In the genomic region with DNA sequence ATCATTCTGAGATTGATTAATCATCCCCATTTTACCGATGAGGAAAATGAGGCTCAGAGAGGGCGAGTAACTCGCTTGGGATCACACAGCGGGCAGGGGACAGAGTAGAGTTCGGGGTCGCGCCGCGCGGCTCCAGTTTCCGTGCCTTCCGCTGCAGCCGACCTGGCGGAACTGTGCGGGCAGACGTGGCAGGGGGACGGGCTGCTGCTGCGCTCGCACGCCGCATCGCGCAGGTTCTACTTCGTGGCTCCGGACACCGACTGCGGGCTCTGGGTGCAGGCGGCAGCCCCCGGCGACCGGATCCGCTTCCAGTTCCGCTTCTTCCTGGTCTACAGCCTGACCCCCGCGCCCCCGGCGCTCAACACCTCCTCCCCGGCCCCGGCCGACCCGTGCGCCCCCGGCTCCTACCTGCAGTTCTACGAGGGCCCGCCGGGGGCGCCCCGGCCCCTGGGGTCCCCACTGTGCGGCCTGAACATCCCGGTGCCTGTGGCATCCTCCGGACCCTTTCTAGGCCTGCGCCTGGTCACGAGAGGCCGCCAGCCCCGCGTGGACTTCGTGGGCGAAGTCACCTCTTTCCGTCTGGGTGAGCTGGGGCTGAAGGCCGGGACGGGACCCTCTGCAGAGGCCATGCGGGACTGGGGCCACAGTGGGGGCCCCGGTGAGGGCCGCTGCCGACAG, we compare ENCODE assay signal across 8 cellular contexts. TPM values are rescaled to one million over a fixed set of nuclear protein-coding genes. Genes with fewer than 3 reads are reported as not detected.
DNase-seq lines count a peak whose midpoint lies in the region; ATAC-seq, FAIRE-seq and TF ChIP-seq lines count a peak whose summit lies in the region.

No MANE protein-coding gene starts in this region.

- H3K4me3 ChIP-seq in mesenchymal stem cell (ENCODE audit: insufficient read depth in 1 of 2, low read depth in 1 of 2, low read length in 2 of 2) = peak overlapping the region; percentile 49 to 65
- H3K4me3 ChIP-seq in transverse colon = peak overlapping the region in 3 of 4 donors; percentile 7 to 45 (median 30)

- 15% methylated on average over 63 of the region's 65 CpGs for WGBS in mesenchymal stem cell
- 19% methylated on average over 61 of the region's 65 CpGs; no CpG with 5 or more reads in 1 of the 2 donors for WGBS in transverse colon (ENCODE audit: low coverage in 1 of 2), 2 donors

- peak overlapping the region in 1 of 2 experiments; percentile 43 for H3K4ac ChIP-seq in mesenchymal stem cell (ENCODE audit: low read depth in 1 of 2, low read length in 2 of 2)

- no peak for TF ChIP-seq EP300 in transverse colon (IDR thresholded peaks at IDR 0.05; ENCODE audit: low read depth)

- peak overlapping the region; percentile 71 for H3K4me2 ChIP-seq in mesenchymal stem cell (ENCODE audit: low read length, poor library complexity, severe bottlenecking)

- H3K9me3 ChIP-seq in mesenchymal stem cell (ENCODE audit: control insufficient read depth, low read length) (no peaks in the 10 kb centered on the region), transverse colon (no peaks in the 10 kb centered on the region)

- H3K27me3 ChIP-seq in mesenchymal stem cell (ENCODE audit: control insufficient read depth in 1 of 2, insufficient read depth in 1 of 2, low read length in 2 of 2) = no peaks in the 10 kb centered on the region
- peaks cover 20% of the 10 kb centered on the region for H3K27me3 ChIP-seq in transverse colon

- H3K4me3 Mint-ChIP-seq in dendritic cell treated with granulocyte-macrophage colony-stimulating factor and Interleukin-4, amounts not matched to agents 40 ng/mL and 50 ng/mL, for 4 days = peak overlapping the region; percentile 59

- peak overlapping the region in 1 of 2 experiments; percentile 47 for H3K23ac ChIP-seq in mesenchymal stem cell (ENCODE audit: low read length in 2 of 2)

- peak overlapping the region; percentile 72 for H2AFZ ChIP-seq in mesenchymal stem cell (ENCODE audit: low read depth, low read length)

- no peak overlapping the region for H3K27ac Mint-ChIP-seq in dendritic cell treated with granulocyte-macrophage colony-stimulating factor and Interleukin-4, amounts not matched to agents 40 ng/mL and 50 ng/mL, for 4 days

- CTCF ChIA-PET in RWPE1 (lab: Yijun Ruan, JAX) = interaction anchor here (0.6 kb wide), 1 partner anchor 15 kb away, joined by 3 read pairs; no protein-coding TSS in a partner anchor

- H2BK15ac ChIP-seq in mesenchymal stem cell (ENCODE audit: low read depth, poor library complexity, severe bottlenecking) = no peak overlapping the region

- peak overlapping the region in 1 of 2 experiments; percentile 74 for H3K18ac ChIP-seq in mesenchymal stem cell (ENCODE audit: low read depth in 1 of 2, low read length in 2 of 2)

- H2BK120ac ChIP-seq in mesenchymal stem cell (ENCODE audit: low read depth, low read length) = no peak overlapping the region

- H2AK5ac ChIP-seq in mesenchymal stem cell (ENCODE audit: low read length, severe bottlenecking) = no peak overlapping the region

- H3K36me3 ChIP-seq in mesenchymal stem cell (ENCODE audit: control insufficient read depth in 1 of 2, insufficient read depth in 2 of 2, low read depth in 1 of 2, low read length in 2 of 2) = peaks cover 4 to 7% of the 10 kb centered on the region in 2 experiments
- H3K36me3 ChIP-seq in transverse colon = no peaks in the 10 kb centered on the region

- in situ Hi-C loops in transverse colon (cut with MboI; ENCODE audit: low pct_ligation_motif_present in 1 of 4, low pct_unique_long_range_greater_than_20kb in 1 of 4, low sequenced_read_pairs in 3 of 4) = no loop called here

- no peak overlapping the region for H2BK5ac ChIP-seq in mesenchymal stem cell (ENCODE audit: low read depth, low read length, poor library complexity, severe bottlenecking)

- H4K8ac ChIP-seq in mesenchymal stem cell (ENCODE audit: low read length) = peak overlapping the region; percentile 89

- H3K4me1 Mint-ChIP-seq in dendritic cell treated with granulocyte-macrophage colony-stimulating factor and Interleukin-4, amounts not matched to agents 40 ng/mL and 50 ng/mL, for 4 days (ENCODE audit: low read depth) = peaks cover 42% of the 10 kb centered on the region

- peak overlapping the region in 1 of 2 experiments; percentile 79 for H3K14ac ChIP-seq in mesenchymal stem cell (ENCODE audit: low read length in 2 of 2)

- POLR2A ChIA-PET in RWPE1 (lab: Yijun Ruan, JAX; ENCODE audit: low non-redundant PET) = interaction anchor here (0.5 kb wide), 1 partner anchor 15 kb away, joined by 6 read pairs; no protein-coding TSS in a partner anchor

- peak overlapping the region; percentile 48 for H4K91ac ChIP-seq in mesenchymal stem cell (ENCODE audit: low read length)

- TF ChIP-seq CTCF in RWPE1 (conservative IDR thresholded peaks at IDR 0.05; ENCODE audit: low read depth) (0 out of 2 replicates have a peak, but pooled peaks have one; percentile 18), transverse colon (IDR thresholded peaks at IDR 0.05) (peak; percentile 34 to 63 (median 51))

- no peak for ATAC-seq in GM21786 (IDR thresholded peaks at IDR 0.05; ENCODE audit: unreplicated experiment)

- peaks cover 15% of the 10 kb centered on the region for H3K27me3 Mint-ChIP-seq in dendritic cell treated with granulocyte-macrophage colony-stimulating factor and Interleukin-4, amounts not matched to agents 40 ng/mL and 50 ng/mL, for 4 days

- no peaks in the 10 kb centered on the region for H3K9me3 Mint-ChIP-seq in dendritic cell treated with granulocyte-macrophage colony-stimulating factor and Interleukin-4, amounts not matched to agents 40 ng/mL and 50 ng/mL, for 4 days

- no peaks in the 10 kb centered on the region for H3K36me3 Mint-ChIP-seq in dendritic cell treated with granulocyte-macrophage colony-stimulating factor and Interleukin-4, amounts not matched to agents 40 ng/mL and 50 ng/mL, for 4 days (ENCODE audit: low read depth)

- DNase-seq in GM12891 (ENCODE audit: insufficient read length, low spot score) = peak; percentile 85
- no peak for DNase-seq in RWPE1 (ENCODE audit: low spot score)
- peak; percentile 28 for DNase-seq in mesenchymal stem cell
- peak; percentile 31 for DNase-seq in transverse colon
- no peak for DNase-seq in H54 (ENCODE audit: insufficient read length, low spot score)
- DNase-seq in DMS153 (lab: John Stamatoyannopoulos, UW) = no peak

- FAIRE-seq in GM12891 (lab: Jason Lieb, UNC) (peak; percentile 92), H54 (lab: Jason Lieb, UNC) (no peak)

- H3K4me1 ChIP-seq in mesenchymal stem cell (ENCODE audit: control insufficient read depth, insufficient read depth, low read depth, low read length) = peaks cover 24% of the 10 kb centered on the region
- H3K4me1 ChIP-seq in transverse colon = peaks cover 3 to 7% (median 5%) of the 10 kb centered on the region in 4 donors

- intact Hi-C loops in dendritic cell treated with granulocyte-macrophage colony-stimulating factor and Interleukin-4, amounts not matched to agents 40 ng/mL and 50 ng/mL, for 4 days (cut with micrococcal nuclease) = loop anchor here (2.0 kb wide), 1 partner anchor 32 kb away; a partner anchor contains a TSS
- intact Hi-C loops in transverse colon (cut with DNase I; ENCODE audit: low total_unique reads) = no loop called here

- H2BK12ac ChIP-seq in mesenchymal stem cell (ENCODE audit: low read length in 2 of 2) = peak overlapping the region in 1 of 2 experiments; percentile 66

- peak overlapping the region; percentile 49 for H3K9ac ChIP-seq in mesenchymal stem cell (ENCODE audit: low read length)

- TF ChIP-seq POLR2A in GM12891 (IDR thresholded peaks at IDR 0.05; ENCODE audit: low read depth, low read length) (no peak), transverse colon (IDR thresholded peaks at IDR 0.05) (no peak), H54 (IDR thresholded peaks at IDR 0.05; ENCODE audit: low read depth, low read length) (no peak)

- no peaks in the 10 kb centered on the region for H3K79me1 ChIP-seq in mesenchymal stem cell (replicated peaks; ENCODE audit: low read length, poor library complexity, severe bottlenecking)

- H3K27ac ChIP-seq in RWPE1 (no peak overlapping the region), mesenchymal stem cell (ENCODE audit: low read length, poor library complexity, severe bottlenecking) (no peak overlapping the region), transverse colon (no peak overlapping the region)

TF ChIP-seq in GM12891, 5 proteins besides CTCF, POLR2A, EP300 and RAD21:
- TF ChIP-seq SPI1 (IDR thresholded peaks at IDR 0.05; ENCODE audit: low read depth, low read length) = peak; percentile 50; the same call in 1 of the 2 replicates
- no peak for TF ChIP-seq POU2F2 (IDR thresholded peaks at IDR 0.05; ENCODE audit: low read depth, low read length)

RNA-seq across cellular contexts. Expression of a gene that starts 2.3 kb away (rescaled TPM):
- 0.74 TPM for polyA plus RNA-seq in GM12891 (2012; ENCODE audit: low read depth, missing spikeins)
- polyA plus RNA-seq in mesenchymal stem cell (2013, experiment 1 of 2) = 0.25 TPM
- 0.23 TPM for polyA plus RNA-seq in mesenchymal stem cell (2013, experiment 2 of 2)
- total RNA-seq in transverse colon = under 1 TPM in 1 of 4 donors, not detected in 3; 0.48 TPM

RNA-seq across cellular contexts. Expression of a gene that starts 31.4 kb away (rescaled TPM):
- polyA plus RNA-seq in GM12891 (2012; ENCODE audit: low read depth, missing spikeins) = 46.3 TPM
- polyA plus RNA-seq in mesenchymal stem cell (2013, experiment 1 of 2) = 30.1 TPM
- 29.8 TPM for polyA plus RNA-seq in mesenchymal stem cell (2013, experiment 2 of 2)
- total RNA-seq in transverse colon = 10 to 100 TPM; 48.4 to 87.3 (median 51.4) TPM

Comparison
In these comparisons a context has a peak if more than half of its experiments do, and no peak if none do; other contexts are left out.
1. DNase-seq: peak in GM12891 (single experiment), mesenchymal stem cell (single experiment) and transverse colon (single experiment); none in RWPE1 (single experiment), H54 (single experiment) and DMS153 (single experiment).